In the genomic region with DNA sequence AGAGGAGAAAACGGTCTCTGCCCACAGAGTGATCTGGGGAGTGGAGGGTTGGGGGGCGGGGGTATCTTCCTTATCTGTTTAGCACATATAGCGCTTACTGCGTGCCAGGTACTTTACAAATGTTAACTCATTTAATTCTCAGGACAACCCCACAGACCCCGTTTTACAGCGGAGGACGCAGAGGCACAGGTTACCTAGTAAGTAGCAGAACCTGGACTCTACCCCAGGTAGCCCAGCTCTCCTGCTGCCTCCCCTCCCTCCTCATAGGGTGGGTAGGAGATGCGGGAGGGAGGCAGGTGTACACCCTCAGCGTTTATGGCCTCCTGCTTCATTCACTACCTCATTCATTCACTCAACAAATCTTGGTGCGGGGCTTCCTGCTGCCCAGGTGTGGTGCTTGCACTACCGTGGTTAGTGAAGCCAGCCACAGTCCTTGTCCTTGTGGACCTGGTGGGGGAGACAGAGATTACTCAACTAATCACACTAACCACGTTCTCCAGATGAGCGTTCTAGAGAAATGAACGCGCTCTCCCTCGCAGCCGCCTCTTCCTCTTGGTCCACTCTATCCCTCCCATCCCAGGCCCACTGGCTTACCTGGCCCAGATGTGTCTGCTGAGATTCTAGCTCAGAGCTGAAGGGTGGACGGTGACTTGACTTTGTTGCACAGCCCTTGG, we compare ENCODE assay signal across 9 cellular contexts.
DNase-seq lines count a peak whose midpoint lies in the region; ATAC-seq, FAIRE-seq and TF ChIP-seq lines count a peak whose summit lies in the region.
"Had no signal": no experiment of that assay in that cellular context is flagged by ENCODE, and none has a peak within 500 bp of the region (broad histone marks: within the 10 kb centered on the region; RNA-seq: fewer than 3 reads in every experiment).

No MANE protein-coding gene starts in this region.

- H3K9me3 Mint-ChIP-seq in WTC11: peaks cover 17% of the 10 kb centered on the region

- CTCF ChIA-PET in GM10248 (lab: Yijun Ruan, JAX): interaction anchor here (0.6 to 7.6 kb wide), 35 partner anchors 9 to 892 kb away, joined by 3 to 117 read pairs (median 4); no protein-coding TSS in a partner anchor
- CTCF ChIA-PET in WTC11 (lab: Charles Lee): interaction anchor here (0.7 to 6.4 kb wide), 39 partner anchors 10 to 746 kb away, joined by 3 to 104 read pairs (median 5); a partner anchor contains a TSS

- ATAC-seq in WTC11 (peak; percentile 37), esophagus mucosa (no peak)

- H3K4me1 ChIP-seq in kidney (ENCODE audit: control insufficient read depth in 1 of 2, insufficient read depth in 1 of 2, low read depth in 1 of 2, low read length in 2 of 2): no peaks in the 10 kb centered on the region

- no peaks in the 10 kb centered on the region for H3K9me3 ChIP-seq in kidney (ENCODE audit: control insufficient read depth in 1 of 2, low read length in 2 of 2)

- no peak for FAIRE-seq in kidney (lab: Jason Lieb, UNC)

- POLR2A ChIA-PET in GM10248 (lab: Yijun Ruan, JAX) (no interaction called here), WTC11 (lab: Charles Lee) (interaction anchor here (1.0 kb wide), 1 partner anchor 234 kb away, joined by 3 read pairs; no protein-coding TSS in a partner anchor)

- H3K4me3 Mint-ChIP-seq in WTC11: peak overlapping the region; percentile 58
- H3K4me3 Mint-ChIP-seq: activated B cell treated with CpG ODN at 0.5 μM for 24 hours had no signal

- H3K4me1 Mint-ChIP-seq in WTC11: peaks cover 5% of the 10 kb centered on the region; the same call in 1 of the 2 replicates

- H3K27ac ChIP-seq in kidney (ENCODE audit: low read depth in 2 of 2, low read length in 2 of 2): no peak overlapping the region

- DNase-seq in Ammon's horn (ENCODE audit: low spot score) (peak; percentile 54), GM10248 (ENCODE audit: extremely low spot score) (no peak), WTC11 (ENCODE audit: low spot score) (no peak), kidney (no peak), RKO (ENCODE audit: low spot score) (no peak), MV-4-11 (lab: John Stamatoyannopoulos, UW) (no peak)
- no peak for DNase-seq in effector CD8-positive, alpha-beta T cell (lab: John Stamatoyannopoulos, UW)

- H3K27me3 Mint-ChIP-seq in WTC11 (ENCODE audit: low read depth): peaks cover 21% of the 10 kb centered on the region

- H3K27ac Mint-ChIP-seq in WTC11: no peak overlapping the region
- H3K27ac Mint-ChIP-seq: activated B cell treated with CpG ODN at 0.5 μM for 24 hours had no signal

- H3K4me3 ChIP-seq in kidney (ENCODE audit: low read length in 2 of 2): peak overlapping the region in 1 of 2 donors; percentile 39

- no peaks in the 10 kb centered on the region for H3K36me3 ChIP-seq in kidney (ENCODE audit: control insufficient read depth in 1 of 2, insufficient read depth in 2 of 2, low read length in 2 of 2)

- TF ChIP-seq CTCF in GM10248 (IDR thresholded peaks at IDR 0.05; ENCODE audit: control extremely low read depth, extremely low read depth, low read depth, missing control alignments) (peak; percentile 36), WTC11 (IDR thresholded peaks at IDR 0.05) (no peak), kidney (IDR thresholded peaks at IDR 0.05; ENCODE audit: borderline replicate concordance, extremely low read depth, insufficient read depth) (peak; percentile 26)

- intact Hi-C loops in kidney (cut with DNase I): loop anchor here (5.0 kb wide), 1 partner anchor 232 kb away; no protein-coding TSS in a partner anchor

- H3K9ac ChIP-seq in kidney (ENCODE audit: low read length in 2 of 2): no peak overlapping the region

- H3K36me3 Mint-ChIP-seq in WTC11: no peaks in the 10 kb centered on the region

TF ChIP-seq in WTC11, 78 proteins besides CTCF, POLR2A, EP300 and RAD21:
- TF ChIP-seq ZNF423 (CRISPR knock-in tag; IDR thresholded peaks at IDR 0.05) (no peak), NFYB (CRISPR knock-in tag; conservative IDR thresholded peaks at IDR 0.05; ENCODE audit: low read depth) (no peak)
